ENCODE assay signal across 12 cellular contexts in the genomic region with DNA sequence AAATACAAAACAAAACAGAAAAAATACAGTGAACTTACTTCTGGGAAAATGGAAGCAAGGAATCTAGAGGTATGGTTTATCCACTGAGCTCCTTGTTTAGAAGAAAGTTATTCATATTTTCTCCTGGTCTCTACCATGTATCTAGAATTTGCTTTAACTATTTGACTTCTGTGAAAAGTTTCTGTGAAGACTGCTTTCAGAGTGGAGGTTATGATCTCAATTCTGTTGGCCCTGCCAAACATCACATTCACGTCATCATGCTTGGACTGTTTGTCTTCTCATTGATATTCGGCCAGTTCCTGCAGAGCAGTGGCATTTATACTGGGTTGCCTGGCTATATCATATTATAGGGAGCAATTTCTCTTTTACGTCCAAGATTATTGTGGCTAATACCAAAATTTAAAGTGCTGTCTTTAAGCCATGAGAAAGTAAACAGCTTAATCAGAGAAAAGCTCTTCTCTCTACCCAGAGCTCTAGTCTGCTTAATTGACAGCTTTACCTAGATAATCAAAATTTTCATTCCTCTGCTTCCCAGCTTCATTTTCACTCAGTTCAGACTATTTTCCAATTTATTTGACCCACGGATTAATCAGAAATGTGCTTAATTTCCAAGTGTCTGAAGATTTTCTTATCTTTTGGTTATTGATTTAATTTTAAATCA. TPM values are rescaled to one million over a fixed set of nuclear protein-coding genes. Genes with fewer than 3 reads are reported as not detected.
DNase-seq lines count a peak whose midpoint lies in the region; ATAC-seq, FAIRE-seq and TF ChIP-seq lines count a peak whose summit lies in the region.
"Had no signal": no experiment of that assay in that cellular context is flagged by ENCODE, and none has a peak within 500 bp of the region (broad histone marks: within the 10 kb centered on the region; RNA-seq: fewer than 3 reads in every experiment).

A gene with protein sequence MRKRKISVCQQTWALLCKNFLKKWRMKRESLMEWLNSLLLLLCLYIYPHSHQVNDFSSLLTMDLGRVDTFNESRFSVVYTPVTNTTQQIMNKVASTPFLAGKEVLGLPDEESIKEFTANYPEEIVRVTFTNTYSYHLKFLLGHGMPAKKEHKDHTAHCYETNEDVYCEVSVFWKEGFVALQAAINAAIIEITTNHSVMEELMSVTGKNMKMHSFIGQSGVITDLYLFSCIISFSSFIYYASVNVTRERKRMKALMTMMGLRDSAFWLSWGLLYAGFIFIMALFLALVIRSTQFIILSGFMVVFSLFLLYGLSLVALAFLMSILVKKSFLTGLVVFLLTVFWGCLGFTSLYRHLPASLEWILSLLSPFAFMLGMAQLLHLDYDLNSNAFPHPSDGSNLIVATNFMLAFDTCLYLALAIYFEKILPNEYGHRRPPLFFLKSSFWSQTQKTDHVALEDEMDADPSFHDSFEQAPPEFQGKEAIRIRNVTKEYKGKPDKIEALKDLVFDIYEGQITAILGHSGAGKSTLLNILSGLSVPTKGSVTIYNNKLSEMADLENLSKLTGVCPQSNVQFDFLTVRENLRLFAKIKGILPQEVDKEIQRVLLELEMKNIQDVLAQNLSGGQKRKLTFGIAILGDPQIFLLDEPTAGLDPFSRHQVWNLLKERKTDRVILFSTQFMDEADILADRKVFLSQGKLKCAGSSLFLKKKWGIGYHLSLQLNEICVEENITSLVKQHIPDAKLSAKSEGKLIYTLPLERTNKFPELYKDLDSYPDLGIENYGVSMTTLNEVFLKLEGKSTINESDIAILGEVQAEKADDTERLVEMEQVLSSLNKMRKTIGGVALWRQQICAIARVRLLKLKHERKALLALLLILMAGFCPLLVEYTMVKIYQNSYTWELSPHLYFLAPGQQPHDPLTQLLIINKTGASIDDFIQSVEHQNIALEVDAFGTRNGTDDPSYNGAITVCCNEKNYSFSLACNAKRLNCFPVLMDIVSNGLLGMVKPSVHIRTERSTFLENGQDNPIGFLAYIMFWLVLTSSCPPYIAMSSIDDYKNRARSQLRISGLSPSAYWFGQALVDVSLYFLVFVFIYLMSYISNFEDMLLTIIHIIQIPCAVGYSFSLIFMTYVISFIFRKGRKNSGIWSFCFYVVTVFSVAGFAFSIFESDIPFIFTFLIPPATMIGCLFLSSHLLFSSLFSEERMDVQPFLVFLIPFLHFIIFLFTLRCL (N-terminal part only) (minus strand): TSS at position 212 of the 661 bp plus-strand sequence. CDS start 13,358 bp downstream, outside the sequence.

- H3K4me3 ChIP-seq in cardiac fibroblast (replicated peaks in 1 of 2; ENCODE audit: low read depth in 2 of 2, low read length in 2 of 2), result peak within 1 kb of the TSS; percentile 32 to 41
- no peak within 1 kb of the TSS for H3K4me3 ChIP-seq in keratinocyte (ENCODE audit: control insufficient read depth in 2 of 3, extremely low read depth in 1 of 3, insufficient read depth in 2 of 3, low read depth in 1 of 3, low read length in 3 of 3)
- H3K4me3 ChIP-seq in skeletal muscle cell (ENCODE audit: low read depth, low read length), result peak within 1 kb of the TSS; percentile 4
- H3K4me3 ChIP-seq in CD8-positive, alpha-beta T cell (ENCODE audit: low read depth, low read length), result no peak within 1 kb of the TSS

- no peaks in the 10 kb centered on the region for H3K9me3 ChIP-seq in keratinocyte (ENCODE audit: control insufficient read depth, low read depth, low read length)
- H3K9me3 ChIP-seq in CD8-positive, alpha-beta T cell (ENCODE audit: low read length), result no peaks in the 10 kb centered on the region

- dilution Hi-C loops in keratinocyte (cut with MboI; ENCODE audit: extremely low pct_ligation_motif_present, low sequenced_read_pairs), result no loop called here

- POLR2A ChIA-PET in CD8-positive, alpha-beta T cell (lab: Charles Lee), result no interaction called here

- no peak within 1 kb of the TSS for H3K4me2 ChIP-seq in keratinocyte (ENCODE audit: control insufficient read depth, extremely low read depth, insufficient read depth, low read depth, low read length)

- CTCF ChIA-PET in CD8-positive, alpha-beta T cell (lab: Charles Lee), result no interaction called here

- no peak for ATAC-seq in CD8-positive, alpha-beta T cell
- ATAC-seq in GM21528 (IDR thresholded peaks at IDR 0.05; ENCODE audit: low FRiP score, unreplicated experiment), result no peak

- H3K36me3 ChIP-seq in keratinocyte (ENCODE audit: control insufficient read depth in 2 of 2, extremely low read depth in 1 of 2, insufficient read depth in 2 of 2, low read length in 2 of 2), result no peaks in the 10 kb centered on the region
- no peaks in the 10 kb centered on the region for H3K36me3 ChIP-seq in CD8-positive, alpha-beta T cell (ENCODE audit: insufficient read depth, low read length)
- H3K36me3 ChIP-seq: WERI-Rb-1 had no signal

- H3K4me1 ChIP-seq in keratinocyte (ENCODE audit: control insufficient read depth, extremely low read depth, insufficient read depth, low read length), result no peaks in the 10 kb centered on the region
- H3K4me1 ChIP-seq in CD8-positive, alpha-beta T cell (ENCODE audit: insufficient read depth, low read length), result no peaks in the 10 kb centered on the region

- no peak within 1 kb of the TSS for H3K4me3 Mint-ChIP-seq in CD8-positive, alpha-beta T cell
- H3K4me3 Mint-ChIP-seq: CD4-positive, alpha-beta T cell had no signal

- H4K20me1 ChIP-seq in keratinocyte (ENCODE audit: control insufficient read depth, extremely low read depth, insufficient read depth, low read length), result no peaks in the 10 kb centered on the region

- H3K9me3 Mint-ChIP-seq in CD8-positive, alpha-beta T cell, result peaks cover 5% of the 10 kb centered on the region
- H3K9me3 Mint-ChIP-seq: CD4-positive, alpha-beta T cell had no signal

- no peak for TF ChIP-seq CTCF in D721Med (IDR thresholded peaks at IDR 0.05; ENCODE audit: insufficient read depth, missing control alignments)
- no peak for TF ChIP-seq CTCF in cardiac fibroblast (IDR thresholded peaks at IDR 0.05; ENCODE audit: low read depth, low read length)
- no peak for TF ChIP-seq CTCF in keratinocyte (optimal IDR thresholded peaks at IDR 0.05 in 1 of 3, IDR thresholded peaks at IDR 0.05 in 1 of 3, conservative IDR thresholded peaks at IDR 0.05 in 1 of 3; ENCODE audit: extremely low read depth in 1 of 3, insufficient read depth in 2 of 3, low read length in 3 of 3)
- TF ChIP-seq CTCF in CD8-positive, alpha-beta T cell (IDR thresholded peaks at IDR 0.05), result no peak

- H3K36me3 Mint-ChIP-seq in CD8-positive, alpha-beta T cell, result no peaks in the 10 kb centered on the region

- no peaks in the 10 kb centered on the region for H3K79me2 ChIP-seq in keratinocyte (ENCODE audit: control insufficient read depth, insufficient read depth, low read length)

- intact Hi-C loops in CD8-positive, alpha-beta T cell (cut with DNase I, micrococcal nuclease), result no loop called here

- H3K27ac ChIP-seq in keratinocyte (ENCODE audit: control insufficient read depth, insufficient read depth, low read length), result no peak within 1 kb of the TSS
- H3K27ac ChIP-seq in CD8-positive, alpha-beta T cell (ENCODE audit: low read depth, low read length), result no peak within 1 kb of the TSS
- H3K27ac ChIP-seq: WERI-Rb-1 had no signal

- no peaks in the 10 kb centered on the region for H3K27me3 ChIP-seq in keratinocyte (ENCODE audit: control insufficient read depth, extremely low read depth, insufficient read depth, low read length)
- H3K27me3 ChIP-seq in CD8-positive, alpha-beta T cell (ENCODE audit: insufficient read depth, low read length), result no peaks in the 10 kb centered on the region

- no peaks in the 10 kb centered on the region for H3K4me1 Mint-ChIP-seq in CD8-positive, alpha-beta T cell (ENCODE audit: low read depth)

- DNase-seq in D721Med (ENCODE audit: insufficient read length, low spot score) (no peak), cardiac fibroblast (ENCODE audit: low read depth in 2 of 2) (peak; percentile 84 to 87), keratinocyte (ENCODE audit: low read depth, low spot score) (no peak), skeletal muscle cell (ENCODE audit: low read depth) (no peak), SIG-M5 treated with dmso at 0.1 percent for 504 hours (lab: John Stamatoyannopoulos, UW; ENCODE audit: unreplicated experiment) (no peak), T-helper 9 cell (no peak)
- no peak for DNase-seq in CD8-positive, alpha-beta T cell
- DNase-seq: CD4-positive, alpha-beta T cell; NK-92 treated with Interleukin-12 subunit alpha and Interleukin-12 subunit beta, amount 100 ng/mL, for 24 hours; WERI-Rb-1 had no signal

- H3K27ac Mint-ChIP-seq in CD8-positive, alpha-beta T cell, result no peak within 1 kb of the TSS
- H3K27ac Mint-ChIP-seq: CD4-positive, alpha-beta T cell had no signal

- H3K27me3 Mint-ChIP-seq in CD8-positive, alpha-beta T cell (ENCODE audit: low read depth), result peaks cover 8% of the 10 kb centered on the region

- FAIRE-seq in D721Med (lab: Jason Lieb, UNC) (peak; percentile 70), keratinocyte (lab: Jason Lieb, UNC) (no peak)
- FAIRE-seq: GM18507 had no signal

- no peaks in the 10 kb centered on the region for H3K9me1 ChIP-seq in keratinocyte (ENCODE audit: control insufficient read depth, extremely low read depth, insufficient read depth, low read length)

- peak within 1 kb of the TSS; percentile 49 for H2AFZ ChIP-seq in keratinocyte (ENCODE audit: control insufficient read depth, low read length)

- no peak within 1 kb of the TSS for H3K9ac ChIP-seq in keratinocyte (ENCODE audit: control insufficient read depth, extremely low read depth, insufficient read depth, low read length)

RNA-seq across cellular contexts. Expression of the gene that starts here (rescaled TPM):
- 0.01 to 0.05 TPM in 2 of 3 replicates, not detected in the other for polyA plus RNA-seq in keratinocyte
- polyA plus RNA-seq in keratinocyte (2011; ENCODE audit: low read depth), result not detected
- not detected in 2 replicates for polyA plus RNA-seq in keratinocyte (2011; cell fraction: cytosol; rRNA removed)
- polyA plus RNA-seq in keratinocyte (2011; cell fraction: nucleus; rRNA removed), result 0.09 and 0.11 TPM in 2 replicates
- polyA plus RNA-seq in keratinocyte (2012; ENCODE audit: low replicate concordance), result not detected in 2 replicates
- not detected in 3 replicates for polyA minus RNA-seq in keratinocyte
- not detected for polyA minus RNA-seq in keratinocyte (2011; cell fraction: cytosol; rRNA and poly(A)+ RNA removed)
- polyA minus RNA-seq in keratinocyte (2011; cell fraction: nucleus; rRNA and poly(A)+ RNA removed), result 0.23 TPM in 1 of 2 replicates, not detected in the other
- total RNA-seq in CD8-positive, alpha-beta T cell, result not detected
- total RNA-seq: CD4-positive, alpha-beta T cell had no signal

Comparison
In these comparisons a context has a peak if more than half of its experiments do, and no peak if none do; other contexts are left out.
1. DNase-seq: peak in cardiac fibroblast (2 of 2); none in D721Med (single experiment), keratinocyte (single experiment), skeletal muscle cell (single experiment), CD8-positive, alpha-beta T cell (0 of 7), SIG-M5 treated with dmso at 0.1 percent for 504 hours (single experiment) and T-helper 9 cell (single experiment).
2. H3K4me3 ChIP-seq: peak in cardiac fibroblast (2 of 2) and skeletal muscle cell (single experiment); none in keratinocyte (0 of 3) and CD8-positive, alpha-beta T cell (single experiment).